Comparison of ENCODE assay signal across 9 cellular contexts in genomic region chr10:15591431-15591830, GRCh38.
"Had no signal": no experiment of that assay in that cellular context is flagged by ENCODE, and none has a peak within 500 bp of the region (broad histone marks: within the 10 kb centered on the region; RNA-seq: fewer than 3 reads in every experiment).

No MANE protein-coding gene starts in this region.

- DNase-seq: GM23248, GOT3, H7, H9, HCEC 1CT, HFFc6 had no signal

- H3K27ac Mint-ChIP-seq: GM23338, H9, HFFc6 had no signal

- H3K27ac ChIP-seq: GM23248 had no signal

- ATAC-seq: GM23338, HCT116 had no signal

- H3K4me1 ChIP-seq: HAP-1 had no signal

- H3K9me3 ChIP-seq: HAP-1 had no signal

- H3K36me3 ChIP-seq: HAP-1 had no signal

- H3K4me1 Mint-ChIP-seq: GM23338 had no signal

- H2AFZ ChIP-seq: GM23248, GM23338 had no signal

- H3K4me3 Mint-ChIP-seq: GM23338, H9, HFFc6 had no signal

- H3K9me3 Mint-ChIP-seq: H9, HFFc6 had no signal

- H3K9ac ChIP-seq: GM23248 had no signal

- H3K4me2 ChIP-seq: GM23338 had no signal

- H3K4me3 ChIP-seq: GM23248, GM23338, HAP-1 had no signal
